In genomic region chr17:44878627-44879221, GRCh38 we compare ENCODE assay signal across 9 cellular contexts. TPM values are rescaled to one million over a fixed set of nuclear protein-coding genes. Genes with fewer than 3 reads are reported as not detected.
DNase-seq lines count a peak whose midpoint lies in the region; ATAC-seq and TF ChIP-seq lines count a peak whose summit lies in the region.
"Had no signal": no experiment of that assay in that cellular context is flagged by ENCODE, and none has a peak within 500 bp of the region (broad histone marks: within the 10 kb centered on the region; RNA-seq: fewer than 3 reads in every experiment).

No MANE protein-coding gene starts in this region.

- H3K36me3 Mint-ChIP-seq in HFFc6 (ENCODE audit: low read depth): peaks cover 23% of the 10 kb centered on the region

- no peaks in the 10 kb centered on the region for H3K27me3 Mint-ChIP-seq in HFFc6 (ENCODE audit: insufficient read depth)
- H3K27me3 Mint-ChIP-seq: naive thymus-derived CD8-positive, alpha-beta T cell had no signal

- H3K36me3 ChIP-seq in esophagus squamous epithelium: peaks cover 30 to 97% (median 57%) of the 10 kb centered on the region in 3 donors

- H3K9me3 ChIP-seq in esophagus squamous epithelium: no peaks in the 10 kb centered on the region

- intact Hi-C loops in esophagus squamous epithelium (cut with DNase I): no loop called here

- no peak for TF ChIP-seq POLR2A in esophagus squamous epithelium (IDR thresholded peaks at IDR 0.05)

- DNase-seq in NCI-H2081 (lab: John Stamatoyannopoulos, UW): peak; percentile 19 to 31
- no peak for DNase-seq in NCI-H2081 treated with DMSO at 0.1 percent for 48 hours (lab: John Stamatoyannopoulos, UW)
- peak; percentile 34 for DNase-seq in HFFc6
- peak; percentile 13 for DNase-seq in SKM-1 treated with dmso at 0.1 percent for 144 hours (lab: John Stamatoyannopoulos, UW; ENCODE audit: unreplicated experiment)
- no peak for DNase-seq in esophagus squamous epithelium (lab: John Stamatoyannopoulos, UW)
- DNase-seq in retina: peak; percentile 20

- ATAC-seq in GM19463 (IDR thresholded peaks at IDR 0.05; ENCODE audit: unreplicated experiment) (no peak), HG03097 (IDR thresholded peaks at IDR 0.05; ENCODE audit: low FRiP score, unreplicated experiment) (no peak)
- ATAC-seq: naive thymus-derived CD8-positive, alpha-beta T cell had no signal

- no peaks in the 10 kb centered on the region for H3K27me3 ChIP-seq in esophagus squamous epithelium

- H3K27ac Mint-ChIP-seq in HFFc6: no peak overlapping the region

- H3K4me3 ChIP-seq in esophagus squamous epithelium: no peak overlapping the region

- H3K9me3 Mint-ChIP-seq in HFFc6: no peaks in the 10 kb centered on the region
- H3K9me3 Mint-ChIP-seq: naive thymus-derived CD8-positive, alpha-beta T cell had no signal

- no peaks in the 10 kb centered on the region for H3K4me1 ChIP-seq in esophagus squamous epithelium

- peak; percentile 83 for TF ChIP-seq CTCF in HFFc6 (IDR thresholded peaks at IDR 0.05)
- TF ChIP-seq CTCF in esophagus squamous epithelium (IDR thresholded peaks at IDR 0.05): peak in 5 of 6 experiments; percentile 21 to 59 (median 41)

- WGBS in esophagus squamous epithelium, 2 donors: 52 to 53% methylated on average over 6 of the region's 6 CpGs

- H3K27ac ChIP-seq in esophagus squamous epithelium: no peak overlapping the region

- no peaks in the 10 kb centered on the region for H3K4me1 Mint-ChIP-seq in HFFc6 (ENCODE audit: low read depth)

- no peak overlapping the region for H3K4me3 Mint-ChIP-seq in HFFc6
- H3K4me3 Mint-ChIP-seq: naive thymus-derived CD8-positive, alpha-beta T cell had no signal

RNA-seq across cellular contexts. Expression of gene EFTUD2, which starts 20.5 kb away (rescaled TPM):
- 100 to 1,000 TPM; 117 to 129 (median 122) TPM for total RNA-seq in HFFc6 (2021; fragmentation: NEBNext Ultra II Directional; extraction: Animal tissue kit (Norgen Biotek cat#: 25700))
- 10 to 100 TPM; 53.4 to 85.7 (median 59.8) TPM for total RNA-seq in esophagus squamous epithelium

RNA-seq across cellular contexts. Expression of gene HIGD1B, which starts 31.0 kb away (rescaled TPM):
- total RNA-seq in HFFc6 (2021; fragmentation: NEBNext Ultra II Directional; extraction: Animal tissue kit (Norgen Biotek cat#: 25700)): not detected
- total RNA-seq in esophagus squamous epithelium: 1 to 10 TPM in 3 of 4 donors, not detected in 1; 1.5 to 5.5 (median 2.3) TPM
- total RNA-seq: naive thymus-derived CD8-positive, alpha-beta T cell had no signal

RNA-seq across cellular contexts. Expression of gene GFAP, which starts 36.6 kb away (rescaled TPM):
- total RNA-seq in HFFc6 (2021; fragmentation: NEBNext Ultra II Directional; extraction: Animal tissue kit (Norgen Biotek cat#: 25700)): not detected
- total RNA-seq in esophagus squamous epithelium: not detected
- total RNA-seq: naive thymus-derived CD8-positive, alpha-beta T cell had no signal

RNA-seq across cellular contexts. Expression of gene GJC1, which starts 48.6 kb away (rescaled TPM):
- total RNA-seq in HFFc6 (2021; fragmentation: NEBNext Ultra II Directional; extraction: Animal tissue kit (Norgen Biotek cat#: 25700)): 10 to 100 TPM; 47.3 to 71.3 (median 59.3) TPM
- total RNA-seq in esophagus squamous epithelium: 1 to 10 TPM; 1.2 to 5.9 (median 1.6) TPM
- total RNA-seq: naive thymus-derived CD8-positive, alpha-beta T cell had no signal

Comparison
In these comparisons a context has a peak if more than half of its experiments do, and no peak if none do; other contexts are left out.
1. DNase-seq: peak in NCI-H2081 (2 of 2), HFFc6 (single experiment), SKM-1 treated with dmso at 0.1 percent for 144 hours (single experiment) and retina (single experiment); none in NCI-H2081 treated with DMSO at 0.1 percent for 48 hours (single experiment) and esophagus squamous epithelium (single experiment).